In genomic region chr1:59007429-59007819, GRCh38 we compare ENCODE assay signal across 15 cellular contexts.
DNase-seq lines count a peak whose midpoint lies in the region; ATAC-seq and TF ChIP-seq lines count a peak whose summit lies in the region.
"Had no signal": no experiment of that assay in that cellular context is flagged by ENCODE, and none has a peak within 500 bp of the region (broad histone marks: within the 10 kb centered on the region; RNA-seq: fewer than 3 reads in every experiment).

No MANE protein-coding gene starts in this region.

- 94 to 98% methylated on average over 3 of the region's 3 CpGs for WGBS in endodermal cell (ENCODE audit: insufficient coverage in 1 of 2, insufficient read length in 1 of 2), 2 experiments

- peaks cover 12% of the 10 kb centered on the region for H3K9me3 Mint-ChIP-seq in activated CD4-positive, alpha-beta T cell treated with anti-CD3 and anti-CD28 coated beads, Interleukin-2, amount 10 ng/mL, durations not matched to agents 24 days and 14 days
- H3K9me3 Mint-ChIP-seq in endodermal cell (no peaks in the 10 kb centered on the region), CD14-positive monocyte (peaks cover 0 to 2% (median 0%) of the 10 kb centered on the region in 7 donors)

- H3K4me1 ChIP-seq in endodermal cell (ENCODE audit: control insufficient read depth, insufficient read depth, low read length) (no peaks in the 10 kb centered on the region), tibial artery (peaks cover 0 to 20% (median 9%) of the 10 kb centered on the region in 4 donors)
- H3K4me1 ChIP-seq: colonic mucosa had no signal

- H3K4me3 ChIP-seq in endodermal cell (ENCODE audit: low read length) (no peak overlapping the region), tibial artery (no peak overlapping the region)
- H3K4me3 ChIP-seq: colonic mucosa, transverse colon had no signal

- no peaks in the 10 kb centered on the region for H3K36me3 Mint-ChIP-seq in activated CD4-positive, alpha-beta T cell treated with anti-CD3 and anti-CD28 coated beads, Interleukin-2, amount 10 ng/mL, durations not matched to agents 24 days and 14 days (ENCODE audit: low read depth)
- H3K36me3 Mint-ChIP-seq in endodermal cell (ENCODE audit: low read depth) (no peaks in the 10 kb centered on the region), CD14-positive monocyte (no peaks in the 10 kb centered on the region)

- H3K9me3 ChIP-seq in endodermal cell (ENCODE audit: control insufficient read depth, low read length) = no peaks in the 10 kb centered on the region
- no peaks in the 10 kb centered on the region for H3K9me3 ChIP-seq in tibial artery
- H3K9me3 ChIP-seq: colonic mucosa, transverse colon had no signal

- no peaks in the 10 kb centered on the region for H3K27me3 Mint-ChIP-seq in activated CD4-positive, alpha-beta T cell treated with anti-CD3 and anti-CD28 coated beads, Interleukin-2, amount 10 ng/mL, durations not matched to agents 24 days and 14 days
- no peaks in the 10 kb centered on the region for H3K27me3 Mint-ChIP-seq in endodermal cell (ENCODE audit: insufficient read depth)
- H3K27me3 Mint-ChIP-seq in CD14-positive monocyte (ENCODE audit: low read depth in 3 of 3) = peaks cover 0 to 3% (median 1%) of the 10 kb centered on the region in 3 donors

- peak overlapping the region; percentile 90 for H3K27ac Mint-ChIP-seq in activated CD4-positive, alpha-beta T cell treated with anti-CD3 and anti-CD28 coated beads, Interleukin-2, amount 10 ng/mL, durations not matched to agents 24 days and 14 days
- H3K27ac Mint-ChIP-seq in endodermal cell (no peak overlapping the region), CD14-positive monocyte (no peak overlapping the region)

- no peak for DNase-seq in activated CD4-positive, alpha-beta T cell treated with anti-CD3 and anti-CD28 coated beads, Interleukin-2, amount 10 ng/mL, durations not matched to agents 24 days and 14 days
- DNase-seq in activated CD4-positive, alpha-beta T cell treated with anti-CD3 and anti-CD28 coated beads, Interleukin-2, amount 50 U/mL, for 1 hour = no peak
- DNase-seq in endodermal cell = peak; percentile 1
- DNase-seq in tibial artery = no peak
- DNase-seq in dedifferentiated amniotic fluid mesenchymal stem cell (ENCODE audit: extremely low spot score) = no peak
- no peak for DNase-seq in DMS53 treated with DMSO at 0.1 percent for 48 hours (lab: John Stamatoyannopoulos, UW; ENCODE audit: unreplicated experiment)
- no peak for DNase-seq in CD14-positive monocyte (ENCODE audit: low spot score)
- DNase-seq: anterior cingulate cortex, colonic mucosa, left colon, NCI-H2081, transverse colon had no signal

- no peak overlapping the region for H3K9ac ChIP-seq in endodermal cell (ENCODE audit: extremely low read depth, low read length, poor library complexity, severe bottlenecking)

- TF ChIP-seq CTCF in endodermal cell (conservative IDR thresholded peaks at IDR 0.05) = no peak
- no peak for TF ChIP-seq CTCF in tibial artery (IDR thresholded peaks at IDR 0.05)
- TF ChIP-seq CTCF in CD14-positive monocyte (IDR thresholded peaks at IDR 0.05) = no peak

- ATAC-seq in HG02973 (IDR thresholded peaks at IDR 0.05; ENCODE audit: unreplicated experiment) = peak; percentile 10
- ATAC-seq: HCT116, left colon had no signal

- H3K27me3 ChIP-seq in endodermal cell (ENCODE audit: control insufficient read depth, insufficient read depth, low read length, poor library complexity, severe bottlenecking) = no peaks in the 10 kb centered on the region
- no peaks in the 10 kb centered on the region for H3K27me3 ChIP-seq in tibial artery
- H3K27me3 ChIP-seq: colonic mucosa, transverse colon had no signal

- intact Hi-C loops in activated CD4-positive, alpha-beta T cell treated with anti-CD3 and anti-CD28 coated beads, Interleukin-2, amount 10 ng/mL, durations not matched to agents 24 days and 14 days (cut with micrococcal nuclease) = loop anchor here (5.0 kb wide), 8 partner anchors 40 to 470 kb away; partner anchors contain the start of gene FGGY
- intact Hi-C loops in tibial artery (cut with DNase I; ENCODE audit: low total_unique reads) = no loop called here
- intact Hi-C loops in CD14-positive monocyte (cut with micrococcal nuclease) = no loop called here

- peak overlapping the region; percentile 32 for H3K4me3 Mint-ChIP-seq in activated CD4-positive, alpha-beta T cell treated with anti-CD3 and anti-CD28 coated beads, Interleukin-2, amount 10 ng/mL, durations not matched to agents 24 days and 14 days
- no peak overlapping the region for H3K4me3 Mint-ChIP-seq in endodermal cell
- H3K4me3 Mint-ChIP-seq in CD14-positive monocyte = no peak overlapping the region

- H3K4me1 Mint-ChIP-seq in activated CD4-positive, alpha-beta T cell treated with anti-CD3 and anti-CD28 coated beads, Interleukin-2, amount 10 ng/mL, durations not matched to agents 24 days and 14 days = peaks cover 47% of the 10 kb centered on the region
- peaks cover 16% of the 10 kb centered on the region for H3K4me1 Mint-ChIP-seq in endodermal cell
- peaks cover 34% of the 10 kb centered on the region for H3K4me1 Mint-ChIP-seq in CD14-positive monocyte

- H3K27ac ChIP-seq in endodermal cell (ENCODE audit: low read depth, low read length) = no peak overlapping the region
- peak overlapping the region; percentile 12 to 53 for H3K27ac ChIP-seq in tibial artery
- H3K27ac ChIP-seq: colonic mucosa, RWPE1, transverse colon had no signal

- no peaks in the 10 kb centered on the region for H3K36me3 ChIP-seq in endodermal cell (ENCODE audit: control insufficient read depth, insufficient read depth, low read length)
- no peaks in the 10 kb centered on the region for H3K36me3 ChIP-seq in tibial artery
- H3K36me3 ChIP-seq: colonic mucosa, transverse colon had no signal
